Comparison of ENCODE assay signal across 30 cellular contexts in genomic region chr4:148964456-148964855, GRCh38.
"Had no signal": no experiment of that assay in that cellular context is flagged by ENCODE, and none has a peak within 500 bp of the region (broad histone marks: within the 10 kb centered on the region; RNA-seq: fewer than 3 reads in every experiment).

No MANE protein-coding gene starts in this region.

- H3K4me3 Mint-ChIP-seq: activated CD4-positive, alpha-beta memory T cell treated with anti-CD3 and anti-CD28 coated beads, Interleukin-2, amount 10 ng/mL, durations not matched to agents 7 days and 5 days; activated CD4-positive, alpha-beta T cell treated with anti-CD3 and anti-CD28 coated beads, Interleukin-2, amount 10 ng/mL, durations not matched to agents 7 days and 5 days; activated naive CD4-positive, alpha-beta T cell treated with anti-CD3 and anti-CD28 coated beads, Interleukin-2, amount 10 ng/mL, durations not matched to agents 7 days and 5 days; activated naive CD8-positive, alpha-beta T cell treated with anti-CD3 and anti-CD28 coated beads, Interleukin-2, amount 10 ng/mL, durations not matched to agents 7 days and 5 days; activated T-cell treated with anti-CD3 and anti-CD28 coated beads, Interleukin-2, amount 50 U/mL, for 24 hours; activated T-cell treated with anti-CD3 and anti-CD28 coated beads, Interleukin-2, amount 50 U/mL, for 72 hours; brain; endodermal cell; WTC11 had no signal

- ATAC-seq: activated naive CD4-positive, alpha-beta T cell treated with anti-CD3 and anti-CD28 coated beads, Interleukin-2, amount 50 U/mL, for 72 hours; activated T-cell treated with anti-CD3 and anti-CD28 coated beads, Interleukin-2, amount 50 U/mL, for 72 hours; esophagus mucosa; gastrocnemius medialis; heart left ventricle; WTC11 had no signal

- H3K36me3 ChIP-seq: ascending aorta, cardiac muscle cell, colonic mucosa, gastrocnemius medialis, heart left ventricle had no signal

- H3K4me1 Mint-ChIP-seq: activated CD4-positive, alpha-beta memory T cell treated with anti-CD3 and anti-CD28 coated beads, Interleukin-2, amount 10 ng/mL, durations not matched to agents 7 days and 5 days; activated CD4-positive, alpha-beta T cell treated with anti-CD3 and anti-CD28 coated beads, Interleukin-2, amount 10 ng/mL, durations not matched to agents 7 days and 5 days; activated naive CD4-positive, alpha-beta T cell treated with anti-CD3 and anti-CD28 coated beads, Interleukin-2, amount 10 ng/mL, durations not matched to agents 7 days and 5 days; activated naive CD8-positive, alpha-beta T cell treated with anti-CD3 and anti-CD28 coated beads, Interleukin-2, amount 10 ng/mL, durations not matched to agents 7 days and 5 days; brain; WTC11 had no signal

- H3K4me3 ChIP-seq: ascending aorta, breast epithelium, cardiac muscle cell, colonic mucosa, gastrocnemius medialis, heart left ventricle had no signal

- H3K36me3 Mint-ChIP-seq: activated naive CD4-positive, alpha-beta T cell treated with anti-CD3 and anti-CD28 coated beads, Interleukin-2, amount 10 ng/mL, durations not matched to agents 7 days and 5 days; activated naive CD8-positive, alpha-beta T cell treated with anti-CD3 and anti-CD28 coated beads, Interleukin-2, amount 10 ng/mL, durations not matched to agents 7 days and 5 days; brain; WTC11 had no signal

- H3K27me3 Mint-ChIP-seq: activated CD4-positive, alpha-beta memory T cell treated with anti-CD3 and anti-CD28 coated beads, Interleukin-2, amount 10 ng/mL, durations not matched to agents 7 days and 5 days; activated CD4-positive, alpha-beta T cell treated with anti-CD3 and anti-CD28 coated beads, Interleukin-2, amount 10 ng/mL, durations not matched to agents 7 days and 5 days; activated naive CD4-positive, alpha-beta T cell treated with anti-CD3 and anti-CD28 coated beads, Interleukin-2, amount 10 ng/mL, durations not matched to agents 7 days and 5 days; activated naive CD8-positive, alpha-beta T cell treated with anti-CD3 and anti-CD28 coated beads, Interleukin-2, amount 10 ng/mL, durations not matched to agents 7 days and 5 days had no signal

- H3K4me1 ChIP-seq: ascending aorta, breast epithelium, colonic mucosa, gastrocnemius medialis, heart left ventricle had no signal

- DNase-seq: activated CD4-positive, alpha-beta memory T cell treated with anti-CD3 and anti-CD28 coated beads, Interleukin-2, amount 10 ng/mL, durations not matched to agents 7 days and 5 days; activated CD4-positive, alpha-beta T cell treated with anti-CD3 and anti-CD28 coated beads for 1 hour; activated CD4-positive, alpha-beta T cell treated with anti-CD3 and anti-CD28 coated beads for 4 hours; activated CD4-positive, alpha-beta T cell treated with anti-CD3 and anti-CD28 coated beads, Interleukin-2, amount 10 ng/mL, durations not matched to agents 7 days and 5 days; activated CD4-positive, alpha-beta T cell treated with anti-CD3 and anti-CD28 coated beads, Interleukin-2, amount 50 U/mL, for 4 hours; activated CD8-positive, alpha-beta memory T cell treated with anti-CD3 and anti-CD28 coated beads, Interleukin-2, amount 50 U/mL, for 48 hours; activated gamma-delta T cell; activated naive CD4-positive, alpha-beta T cell; activated naive CD4-positive, alpha-beta T cell treated with anti-CD3 and anti-CD28 coated beads, Interleukin-2, amount 10 ng/mL, durations not matched to agents 7 days and 5 days; activated naive CD8-positive, alpha-beta T cell treated with anti-CD3 and anti-CD28 coated beads, Interleukin-2, amount 10 ng/mL, durations not matched to agents 7 days and 5 days; activated T-cell treated with anti-CD3 and anti-CD28 coated beads for 4 hours; activated T-cell treated with anti-CD3 and anti-CD28 coated beads, Interleukin-2, amount 50 U/mL, for 24 hours; activated T-cell treated with anti-CD3 and anti-CD28 coated beads, Interleukin-2, amount 50 U/mL, for 72 hours; central memory CD4-positive, alpha-beta T cell; cerebellar nuclear complex; colonic mucosa; effector memory CD4-positive, alpha-beta T cell; endodermal cell; foreskin fibroblast; gastrocnemius medialis; glutamatergic neuron; heart left ventricle; T-helper 2 cell had no signal

- H3K27ac ChIP-seq: ascending aorta, breast epithelium, cardiac muscle cell, colonic mucosa, gastrocnemius medialis, heart left ventricle had no signal

- H3K9me3 Mint-ChIP-seq: activated CD4-positive, alpha-beta T cell treated with anti-CD3 and anti-CD28 coated beads, Interleukin-2, amount 10 ng/mL, durations not matched to agents 7 days and 5 days; activated naive CD4-positive, alpha-beta T cell treated with anti-CD3 and anti-CD28 coated beads, Interleukin-2, amount 10 ng/mL, durations not matched to agents 7 days and 5 days; activated naive CD4-positive, alpha-beta T cell treated with anti-CD3 and anti-CD28 coated beads, Interleukin-2, amount 50 U/mL, for 72 hours; activated naive CD8-positive, alpha-beta T cell treated with anti-CD3 and anti-CD28 coated beads, Interleukin-2, amount 10 ng/mL, durations not matched to agents 7 days and 5 days; activated T-cell treated with anti-CD3 and anti-CD28 coated beads, Interleukin-2, amount 50 U/mL, for 24 hours; brain; endodermal cell had no signal

- H3K27ac Mint-ChIP-seq: activated CD4-positive, alpha-beta memory T cell treated with anti-CD3 and anti-CD28 coated beads, Interleukin-2, amount 10 ng/mL, durations not matched to agents 7 days and 5 days; activated CD4-positive, alpha-beta T cell treated with anti-CD3 and anti-CD28 coated beads, Interleukin-2, amount 10 ng/mL, durations not matched to agents 7 days and 5 days; activated naive CD4-positive, alpha-beta T cell treated with anti-CD3 and anti-CD28 coated beads, Interleukin-2, amount 10 ng/mL, durations not matched to agents 7 days and 5 days; activated naive CD4-positive, alpha-beta T cell treated with anti-CD3 and anti-CD28 coated beads, Interleukin-2, amount 50 U/mL, for 72 hours; activated naive CD8-positive, alpha-beta T cell treated with anti-CD3 and anti-CD28 coated beads, Interleukin-2, amount 10 ng/mL, durations not matched to agents 7 days and 5 days; activated T-cell treated with anti-CD3 and anti-CD28 coated beads, Interleukin-2, amount 50 U/mL, for 24 hours; activated T-cell treated with anti-CD3 and anti-CD28 coated beads, Interleukin-2, amount 50 U/mL, for 72 hours; brain; endodermal cell; WTC11 had no signal

- H3K9me3 ChIP-seq: ascending aorta, breast epithelium, colonic mucosa, gastrocnemius medialis had no signal
